ENCODE assay signal across 25 cellular contexts in genomic region chr12:5040368-5040767, GRCh38. TPM values are rescaled to one million over a fixed set of nuclear protein-coding genes. Genes with fewer than 3 reads are reported as not detected.
"Had no signal": no experiment of that assay in that cellular context is flagged by ENCODE, and none has a peak within 500 bp of the region (broad histone marks: within the 10 kb centered on the region; RNA-seq: fewer than 3 reads in every experiment).

No MANE protein-coding gene starts in this region.

- DNase-seq: islet precursor cell; left ventricle myocardium inferior; mesendoderm; naive B cell; natural killer cell; nephron progenitor cell; occipital lobe; ovary; right lobe of liver; stimulated activated CD4-positive, alpha-beta T cell treated with anti-CD3 and anti-CD28 coated beads, Interleukin-15, amount 100 ng/mL, for 24 hours; stimulated activated CD4-positive, alpha-beta T cell treated with anti-CD3 and anti-CD28 coated beads, Interleukin-2, amount 100 ng/mL, for 24 hours; stimulated activated CD4-positive, alpha-beta T cell treated with anti-CD3 and anti-CD28 coated beads, Interleukin-4, amount 100 ng/mL, for 1 hour; stimulated activated naive B cell treated with anti-CD40 and anti-IgM and Interleukin-4, amounts not matched to agents 10 μg/mL and 1 μg/mL and 100 μg/mL, for 72 hours; stimulated activated naive CD8-positive, alpha-beta T cell treated with anti-CD3 and anti-CD28 coated beads, Interleukin-15, Interleukin-2, amounts not matched to agents 100 U/mL and 50 U/mL, for 24 hours; stomach; uterus had no signal

- H3K4me1 ChIP-seq: right lobe of liver, uterus had no signal

- H3K9me3 ChIP-seq: left ventricle myocardium inferior, neutrophil, ovary, right atrium auricular region, right lobe of liver, stomach, tibial nerve, uterus had no signal

- H3K27ac ChIP-seq: hepatocyte, left ventricle myocardium inferior, neural progenitor cell, neutrophil, ovary, right lobe of liver, stomach, tibial nerve, uterus had no signal

- H3K27me3 ChIP-seq: ovary, right atrium auricular region, right lobe of liver, uterus had no signal

- H3K9ac ChIP-seq: neural progenitor cell had no signal

- H3K36me3 ChIP-seq: left ventricle myocardium inferior, neural progenitor cell, neutrophil, ovary, right atrium auricular region, right lobe of liver, stomach, tibial nerve, uterus had no signal

- H3K4me3 ChIP-seq: hepatocyte, left ventricle myocardium inferior, lung, neural progenitor cell, ovary, right atrium auricular region, right lobe of liver, smooth muscle cell, stomach, tibial nerve, uterus had no signal

- H3K4me2 ChIP-seq: hepatocyte, neural progenitor cell, smooth muscle cell had no signal

- H3K79me2 ChIP-seq: hepatocyte had no signal

- H2AFZ ChIP-seq: hepatocyte, neural progenitor cell had no signal

RNA-seq across cellular contexts. Expression of gene KCNA5, which starts 3.3 kb away (rescaled TPM):
- total RNA-seq: pulmonary artery endothelial cell, renal cortical epithelial cell, smooth muscle cell had no signal
